In the genomic region with DNA sequence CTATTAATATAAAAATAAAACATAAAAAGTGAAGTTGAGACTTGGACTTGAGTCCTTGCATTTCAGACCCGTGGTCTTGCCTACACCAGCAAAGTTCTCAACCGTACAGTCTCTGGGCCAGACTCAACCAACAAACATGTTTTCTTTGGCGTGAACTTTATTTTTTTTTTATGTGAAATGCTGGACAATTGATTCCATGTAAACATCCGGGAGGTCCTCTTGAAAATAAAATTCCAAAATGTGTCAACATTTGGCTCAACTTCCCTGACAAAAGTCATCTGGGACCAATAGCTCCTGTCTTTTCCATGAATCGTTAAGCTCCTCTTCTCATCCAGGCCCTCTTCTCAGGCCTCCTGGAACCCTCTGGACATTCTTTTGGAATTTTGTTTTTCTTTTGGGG, we compare ENCODE assay signal across 12 cellular contexts. TPM values are rescaled to one million over a fixed set of nuclear protein-coding genes. Genes with fewer than 3 reads are reported as not detected.
A peak's percentile ranks its signal among the peaks of the same experiment; 100 is the strongest.
DNase-seq lines count a peak whose midpoint lies in the region; ATAC-seq and TF ChIP-seq lines count a peak whose summit lies in the region.
"Had no signal": no experiment of that assay in that cellular context is flagged by ENCODE, and none has a peak within 500 bp of the region (broad histone marks: within the 10 kb centered on the region; RNA-seq: fewer than 3 reads in every experiment).

No MANE protein-coding gene starts in this region.

- H3K9me3 Mint-ChIP-seq in activated CD4-positive, alpha-beta memory T cell treated with anti-CD3 and anti-CD28 coated beads, Interleukin-2, amount 10 ng/mL, durations not matched to agents 7 days and 5 days = no peaks in the 10 kb centered on the region
- no peaks in the 10 kb centered on the region for H3K9me3 Mint-ChIP-seq in activated CD4-positive, alpha-beta memory T cell treated with anti-CD3 and anti-CD28 coated beads for 36 hours
- peaks cover 6% of the 10 kb centered on the region for H3K9me3 Mint-ChIP-seq in glutamatergic neuron (ENCODE audit: unreplicated experiment)

- in situ Hi-C loops in HAP-1 (cut with MboI; ENCODE audit: low sequenced_read_pairs) = no loop called here

- peaks cover 60% of the 10 kb centered on the region for H3K4me1 Mint-ChIP-seq in activated CD4-positive, alpha-beta memory T cell treated with anti-CD3 and anti-CD28 coated beads, Interleukin-2, amount 10 ng/mL, durations not matched to agents 7 days and 5 days
- peaks cover 25% of the 10 kb centered on the region for H3K4me1 Mint-ChIP-seq in activated CD4-positive, alpha-beta memory T cell treated with anti-CD3 and anti-CD28 coated beads for 36 hours (ENCODE audit: low read depth)
- H3K4me1 Mint-ChIP-seq in T-helper 17 cell = peaks cover 38% of the 10 kb centered on the region
- peaks cover 5% of the 10 kb centered on the region for H3K4me1 Mint-ChIP-seq in glutamatergic neuron (ENCODE audit: low read depth, unreplicated experiment)

- no peaks in the 10 kb centered on the region for H3K27me3 Mint-ChIP-seq in activated CD4-positive, alpha-beta memory T cell treated with anti-CD3 and anti-CD28 coated beads, Interleukin-2, amount 10 ng/mL, durations not matched to agents 7 days and 5 days
- no peaks in the 10 kb centered on the region for H3K27me3 Mint-ChIP-seq in activated CD4-positive, alpha-beta memory T cell treated with anti-CD3 and anti-CD28 coated beads for 36 hours
- H3K27me3 Mint-ChIP-seq in T-helper 17 cell (no peaks in the 10 kb centered on the region), glutamatergic neuron (ENCODE audit: unreplicated experiment) (peaks cover 3% of the 10 kb centered on the region)

- POLR2A ChIA-PET in activated CD4-positive, alpha-beta memory T cell treated with anti-CD3 and anti-CD28 coated beads, Interleukin-2, amount 10 ng/mL, durations not matched to agents 7 days and 5 days (lab: Charles Lee) = interaction anchor here (6.8 kb wide), 1 partner anchor 13 kb away, joined by 192 read pairs; a partner anchor contains a TSS
- POLR2A ChIA-PET in activated CD4-positive, alpha-beta memory T cell treated with anti-CD3 and anti-CD28 coated beads for 36 hours (lab: Charles Lee) = no interaction called here

- WGBS in gastroesophageal sphincter (ENCODE audit: low coverage in 1 of 2), 2 donors = 52 to 55% methylated on average over 5 of the region's 5 CpGs
- WGBS in stomach, 5 donors = 62 to 69% (median 65%) methylated on average over 5 of the region's 5 CpGs

- no peaks in the 10 kb centered on the region for H3K27me3 ChIP-seq in gastroesophageal sphincter
- no peaks in the 10 kb centered on the region for H3K27me3 ChIP-seq in stomach
- no peaks in the 10 kb centered on the region for H3K27me3 ChIP-seq in HAP-1 (ENCODE audit: low read depth)
- H3K27me3 ChIP-seq: MG63 had no signal

- ATAC-seq in T-helper 17 cell (no peak), gastroesophageal sphincter (no peak), HG02981 (IDR thresholded peaks at IDR 0.05; ENCODE audit: unreplicated experiment) (no peak)
- ATAC-seq: left ventricle myocardium superior had no signal

- H3K27ac ChIP-seq in gastroesophageal sphincter (peak overlapping the region in 3 of 4 donors; percentile 51 to 73 (median 69)), stomach (peak overlapping the region; percentile 24 to 97 (median 77))

- CTCF ChIA-PET in activated CD4-positive, alpha-beta memory T cell treated with anti-CD3 and anti-CD28 coated beads, Interleukin-2, amount 10 ng/mL, durations not matched to agents 7 days and 5 days (lab: Charles Lee) = interaction anchor here (2.6 to 10.1 kb wide), 2 partner anchors 16 to 65 kb away, joined by 6 to 159 read pairs; a partner anchor contains a TSS
- CTCF ChIA-PET in activated CD4-positive, alpha-beta memory T cell treated with anti-CD3 and anti-CD28 coated beads for 36 hours (lab: Charles Lee) = interaction anchor here (0.7 to 4.6 kb wide), 5 partner anchors 13 to 20 kb away, joined by 3 to 21 read pairs (median 9); a partner anchor contains a TSS

- TF ChIP-seq EP300 in gastroesophageal sphincter (IDR thresholded peaks at IDR 0.05) (no peak), stomach (IDR thresholded peaks at IDR 0.05) (no peak)

- intact Hi-C loops in activated CD4-positive, alpha-beta memory T cell treated with anti-CD3 and anti-CD28 coated beads for 36 hours (cut with micrococcal nuclease) = no loop called here
- intact Hi-C loops in stomach (cut with DNase I; ENCODE audit: low total_unique reads) = no loop called here

- TF ChIP-seq POLR2A in gastroesophageal sphincter (IDR thresholded peaks at IDR 0.05) (no peak), stomach (IDR thresholded peaks at IDR 0.05) (no peak)

- H3K4me1 ChIP-seq in gastroesophageal sphincter = peaks cover 0 to 52% (median 17%) of the 10 kb centered on the region in 3 donors
- peaks cover 9 to 61% (median 32%) of the 10 kb centered on the region in 4 donors for H3K4me1 ChIP-seq in stomach
- H3K4me1 ChIP-seq in HAP-1 = peaks cover 3% of the 10 kb centered on the region; the same call in 1 of the 2 replicates

- peaks cover 0 to 31% of the 10 kb centered on the region in 2 donors for H3K36me3 ChIP-seq in gastroesophageal sphincter
- H3K36me3 ChIP-seq in stomach = peaks cover 6 to 30% (median 21%) of the 10 kb centered on the region in 4 donors
- H3K36me3 ChIP-seq in HAP-1 (replicated peaks) = no peaks in the 10 kb centered on the region; the same call in 1 of the 2 replicates

- H3K36me3 Mint-ChIP-seq in activated CD4-positive, alpha-beta memory T cell treated with anti-CD3 and anti-CD28 coated beads, Interleukin-2, amount 10 ng/mL, durations not matched to agents 7 days and 5 days (ENCODE audit: low read depth) = peaks cover 28% of the 10 kb centered on the region
- H3K36me3 Mint-ChIP-seq in activated CD4-positive, alpha-beta memory T cell treated with anti-CD3 and anti-CD28 coated beads for 36 hours = peaks cover 14% of the 10 kb centered on the region
- H3K36me3 Mint-ChIP-seq in T-helper 17 cell (ENCODE audit: low read depth) = peaks cover 4% of the 10 kb centered on the region
- no peaks in the 10 kb centered on the region for H3K36me3 Mint-ChIP-seq in glutamatergic neuron (ENCODE audit: unreplicated experiment)

- H3K4me3 ChIP-seq in gastroesophageal sphincter = no peak overlapping the region
- no peak overlapping the region for H3K4me3 ChIP-seq in stomach
- no peak overlapping the region for H3K4me3 ChIP-seq in HAP-1
- H3K4me3 ChIP-seq: MG63 had no signal

- no peak for TF ChIP-seq CTCF in gastroesophageal sphincter (IDR thresholded peaks at IDR 0.05)
- TF ChIP-seq CTCF in stomach (IDR thresholded peaks at IDR 0.05) = no peak
- no peak for TF ChIP-seq CTCF in glutamatergic neuron (IDR thresholded peaks at IDR 0.05; ENCODE audit: partially characterized antibody, unreplicated experiment)

- peak overlapping the region; percentile 68 for H3K27ac Mint-ChIP-seq in activated CD4-positive, alpha-beta memory T cell treated with anti-CD3 and anti-CD28 coated beads, Interleukin-2, amount 10 ng/mL, durations not matched to agents 7 days and 5 days
- H3K27ac Mint-ChIP-seq in activated CD4-positive, alpha-beta memory T cell treated with anti-CD3 and anti-CD28 coated beads for 36 hours = no peak overlapping the region
- peak overlapping the region; percentile 90 for H3K27ac Mint-ChIP-seq in T-helper 17 cell
- no peak overlapping the region for H3K27ac Mint-ChIP-seq in glutamatergic neuron (ENCODE audit: unreplicated experiment)

- no peak overlapping the region for H3K4me3 Mint-ChIP-seq in activated CD4-positive, alpha-beta memory T cell treated with anti-CD3 and anti-CD28 coated beads, Interleukin-2, amount 10 ng/mL, durations not matched to agents 7 days and 5 days
- H3K4me3 Mint-ChIP-seq in activated CD4-positive, alpha-beta memory T cell treated with anti-CD3 and anti-CD28 coated beads for 36 hours = no peak overlapping the region
- H3K4me3 Mint-ChIP-seq in T-helper 17 cell (no peak overlapping the region), glutamatergic neuron (ENCODE audit: unreplicated experiment) (no peak overlapping the region)

- H3K9me3 ChIP-seq in T-helper 17 cell (ENCODE audit: control insufficient read depth, low read length, poor library complexity, severe bottlenecking) (no peaks in the 10 kb centered on the region), gastroesophageal sphincter (no peaks in the 10 kb centered on the region), stomach (no peaks in the 10 kb centered on the region), HAP-1 (no peaks in the 10 kb centered on the region)
- H3K9me3 ChIP-seq: MG63 had no signal

- no peak for DNase-seq in activated CD4-positive, alpha-beta memory T cell treated with anti-CD3 and anti-CD28 coated beads, Interleukin-2, amount 10 ng/mL, durations not matched to agents 7 days and 5 days
- no peak for DNase-seq in activated CD4-positive, alpha-beta memory T cell treated with anti-CD3 and anti-CD28 coated beads for 36 hours
- no peak for DNase-seq in T-helper 17 cell
- no peak for DNase-seq in stomach
- no peak for DNase-seq in HAP-1 (ENCODE audit: low spot score in 2 of 2)
- no peak for DNase-seq in glutamatergic neuron
- DNase-seq: amygdala, left ventricle myocardium superior, MG63 had no signal

RNA-seq across cellular contexts. Expression of a gene that starts 2.7 kb away (rescaled TPM):
- total RNA-seq in activated CD4-positive, alpha-beta memory T cell treated with anti-CD3 and anti-CD28 coated beads, Interleukin-2, amount 10 ng/mL, durations not matched to agents 7 days and 5 days = 10 to 100 TPM; 34.1 to 36.6 TPM
- 10 to 100 TPM; 43.7 to 44.2 TPM for total RNA-seq in activated CD4-positive, alpha-beta memory T cell treated with anti-CD3 and anti-CD28 coated beads for 36 hours
- total RNA-seq in T-helper 17 cell (10 to 100 TPM; 34.8 to 38.0 TPM), gastroesophageal sphincter (10 to 100 TPM; 11.8 to 34.4 (median 22.2) TPM), stomach (100 to 1,000 TPM in 1 of 5 donors, 10 to 100 TPM in 4; 27.9 to 198 (median 42.6) TPM), glutamatergic neuron (ENCODE audit: unreplicated experiment) (28.6 TPM)
- 10 to 100 TPM; 32.2 to 43.1 (median 42.5) TPM for polyA plus RNA-seq in stomach

RNA-seq across cellular contexts. Expression of a gene that starts 4.1 kb away (rescaled TPM):
- 100 to 1,000 TPM; 168 to 170 TPM for total RNA-seq in activated CD4-positive, alpha-beta memory T cell treated with anti-CD3 and anti-CD28 coated beads, Interleukin-2, amount 10 ng/mL, durations not matched to agents 7 days and 5 days
- 100 to 1,000 TPM; 117 to 129 TPM for total RNA-seq in activated CD4-positive, alpha-beta memory T cell treated with anti-CD3 and anti-CD28 coated beads for 36 hours
- total RNA-seq in T-helper 17 cell (100 to 1,000 TPM; 147 to 150 TPM), gastroesophageal sphincter (10 to 100 TPM; 67.2 to 82.4 (median 72.5) TPM), stomach (100 to 1,000 TPM in 1 of 5 donors, 10 to 100 TPM in 4; 58.9 to 193 (median 70.7) TPM), glutamatergic neuron (ENCODE audit: unreplicated experiment) (104 TPM)
- polyA plus RNA-seq in stomach = 100 to 1,000 TPM in 2 of 3 donors, 10 to 100 TPM in 1; 94.5 to 110 (median 108) TPM

RNA-seq across cellular contexts. Expression of a gene that starts 14.4 kb away (rescaled TPM):
- total RNA-seq in activated CD4-positive, alpha-beta memory T cell treated with anti-CD3 and anti-CD28 coated beads, Interleukin-2, amount 10 ng/mL, durations not matched to agents 7 days and 5 days = under 1 TPM; 0.30 to 0.43 TPM
- under 1 TPM in 1 of 2 experiments, not detected in 1; 0.17 TPM for total RNA-seq in activated CD4-positive, alpha-beta memory T cell treated with anti-CD3 and anti-CD28 coated beads for 36 hours
- not detected for total RNA-seq in T-helper 17 cell
- 1 to 10 TPM; 1.1 to 1.7 (median 1.2) TPM for total RNA-seq in gastroesophageal sphincter
- total RNA-seq in stomach = 1 to 10 TPM in 3 of 5 donors, not detected in 2; 1.1 to 2.0 (median 1.8) TPM
- polyA plus RNA-seq in stomach = under 1 TPM; 0.25 to 0.76 (median 0.65) TPM
- 188 TPM for total RNA-seq in glutamatergic neuron (ENCODE audit: unreplicated experiment)

RNA-seq across cellular contexts. Expression of a gene that starts 18.3 kb away (rescaled TPM):
- total RNA-seq in activated CD4-positive, alpha-beta memory T cell treated with anti-CD3 and anti-CD28 coated beads, Interleukin-2, amount 10 ng/mL, durations not matched to agents 7 days and 5 days = 100 to 1,000 TPM; 187 to 197 TPM
- 10 to 100 TPM; 50.1 to 51.0 TPM for total RNA-seq in activated CD4-positive, alpha-beta memory T cell treated with anti-CD3 and anti-CD28 coated beads for 36 hours
- total RNA-seq in T-helper 17 cell (100 to 1,000 TPM; 349 to 455 TPM), gastroesophageal sphincter (10 to 100 TPM in 1 of 4 donors, 1 to 10 TPM in 3; 3.1 to 21.0 (median 7.6) TPM), stomach (1 to 10 TPM in 2 of 5 donors, not detected in 3; 1.3 to 8.3 TPM), glutamatergic neuron (ENCODE audit: unreplicated experiment) (13.1 TPM)
- 10 to 100 TPM; 11.0 to 14.5 (median 11.8) TPM for polyA plus RNA-seq in stomach

RNA-seq across cellular contexts. Expression of a gene that starts 30.5 kb away (rescaled TPM):
- total RNA-seq in activated CD4-positive, alpha-beta memory T cell treated with anti-CD3 and anti-CD28 coated beads, Interleukin-2, amount 10 ng/mL, durations not matched to agents 7 days and 5 days = not detected
- total RNA-seq in activated CD4-positive, alpha-beta memory T cell treated with anti-CD3 and anti-CD28 coated beads for 36 hours = not detected
- total RNA-seq in T-helper 17 cell (not detected), gastroesophageal sphincter (not detected), stomach (not detected), glutamatergic neuron (ENCODE audit: unreplicated experiment) (0.88 TPM)
- polyA plus RNA-seq in stomach = not detected
- total RNA-seq: A673, left ventricle myocardium superior had no signal

Comparison
In these comparisons a context has a peak if more than half of its experiments do, and no peak if none do; other contexts are left out.
1. H3K27ac Mint-ChIP-seq: peak in activated CD4-positive, alpha-beta memory T cell treated with anti-CD3 and anti-CD28 coated beads, Interleukin-2, amount 10 ng/mL, durations not matched to agents 7 days and 5 days (single experiment) and T-helper 17 cell (single experiment); none in activated CD4-positive, alpha-beta memory T cell treated with anti-CD3 and anti-CD28 coated beads for 36 hours (single experiment) and glutamatergic neuron (single experiment).
2. RNA of a gene that starts 14.4 kb away (total RNA-seq): 188 TPM in glutamatergic neuron (single experiment); 1.1 to 1.7 TPM in gastroesophageal sphincter, 1.1 to 2.0 TPM in stomach, 0.30 to 0.43 TPM in activated CD4-positive, alpha-beta memory T cell treated with anti-CD3 and anti-CD28 coated beads, Interleukin-2, amount 10 ng/mL, durations not matched to agents 7 days and 5 days, 0.17 TPM in activated CD4-positive, alpha-beta memory T cell treated with anti-CD3 and anti-CD28 coated beads for 36 hours and not detected in T-helper 17 cell; every median in the first group is over 10 times any median in the second.